Comparison of ENCODE assay signal across 8 cellular contexts in genomic region chr4:173169178-173169427, GRCh38. TPM values are rescaled to one million over a fixed set of nuclear protein-coding genes. Genes with fewer than 3 reads are reported as not detected.
DNase-seq lines count a peak whose midpoint lies in the region; ATAC-seq and TF ChIP-seq lines count a peak whose summit lies in the region.

No MANE protein-coding gene starts in this region.

- ATAC-seq in RWPE2 (ENCODE audit: low read depth) = no peak
- peak; percentile 39 for ATAC-seq in gastroesophageal sphincter
- ATAC-seq in gastrocnemius medialis = peak; percentile 32 to 57
- no peak for ATAC-seq in HG02588 (IDR thresholded peaks at IDR 0.05; ENCODE audit: unreplicated experiment)

- TF ChIP-seq CTCF in RWPE2 (IDR thresholded peaks at IDR 0.05; ENCODE audit: poor library complexity, severe bottlenecking) = no peak
- TF ChIP-seq CTCF in gastroesophageal sphincter (IDR thresholded peaks at IDR 0.05) = peak in 1 of 4 experiments; percentile 25
- TF ChIP-seq CTCF in gastrocnemius medialis (IDR thresholded peaks at IDR 0.05 in 4 of 5, conservative IDR thresholded peaks at IDR 0.05 in 1 of 5) = no peak

- H3K9me3 ChIP-seq in RWPE2 (ENCODE audit: severe bottlenecking) = no peaks in the 10 kb centered on the region
- H3K9me3 ChIP-seq in gastroesophageal sphincter = no peaks in the 10 kb centered on the region
- H3K9me3 ChIP-seq in gastrocnemius medialis = no peaks in the 10 kb centered on the region

- no peak for DNase-seq in RWPE2 (ENCODE audit: low spot score)
- DNase-seq in gastrocnemius medialis = no peak
- no peak for DNase-seq in activated T-cell treated with anti-CD3 and anti-CD28 coated beads, Interleukin-2, amount 50 U/mL, for 1 hour
- DNase-seq in NOMO-1 (lab: John Stamatoyannopoulos, UW; ENCODE audit: unreplicated experiment in 2 of 2) = no peak
- DNase-seq in ACHN = no peak

- intact Hi-C loops in gastrocnemius medialis (cut with DNase I; ENCODE audit: low total_unique reads) = loop anchor here (5.0 kb wide), 2 partner anchors 88 to 142 kb away; no protein-coding TSS in a partner anchor

- peak in 1 of 2 donors; percentile 46 for TF ChIP-seq POLR2A in gastroesophageal sphincter (IDR thresholded peaks at IDR 0.05)
- TF ChIP-seq POLR2A in gastrocnemius medialis (IDR thresholded peaks at IDR 0.05) = no peak

- H3K4me1 ChIP-seq in RWPE2 (ENCODE audit: insufficient read depth, poor library complexity, severe bottlenecking) (peaks cover 8% of the 10 kb centered on the region), gastroesophageal sphincter (peaks cover 0 to 33% (median 0%) of the 10 kb centered on the region in 3 donors), gastrocnemius medialis (peaks cover 6 to 9% of the 10 kb centered on the region in 2 donors)

- no CpG with 5 or more reads among the region's 41 CpGs for WGBS in gastroesophageal sphincter (ENCODE audit: low coverage in 1 of 2), 2 donors

- H3K27me3 ChIP-seq in RWPE2 (ENCODE audit: insufficient read depth, poor library complexity, severe bottlenecking) = no peaks in the 10 kb centered on the region
- no peaks in the 10 kb centered on the region for H3K27me3 ChIP-seq in gastroesophageal sphincter
- H3K27me3 ChIP-seq in gastrocnemius medialis = peaks cover 9 to 16% (median 14%) of the 10 kb centered on the region in 3 donors

- no peak for TF ChIP-seq EP300 in gastroesophageal sphincter (IDR thresholded peaks at IDR 0.05)

- H3K4me3 ChIP-seq in GM08714 (ENCODE audit: low read length) = peak overlapping the region; percentile 85
- H3K4me3 ChIP-seq in RWPE2 (ENCODE audit: severe bottlenecking) = peak overlapping the region; percentile 86
- peak overlapping the region; percentile 82 to 90 for H3K4me3 ChIP-seq in gastroesophageal sphincter
- H3K4me3 ChIP-seq in gastrocnemius medialis = peak overlapping the region; percentile 60 to 75 (median 74)

- H3K36me3 ChIP-seq in RWPE2 (ENCODE audit: low read depth) = 0 out of 2 replicates have a peak, but pooled peaks cover 3% of the 10 kb centered on the region
- peaks cover 0 to 4% of the 10 kb centered on the region in 2 donors for H3K36me3 ChIP-seq in gastroesophageal sphincter
- no peaks in the 10 kb centered on the region for H3K36me3 ChIP-seq in gastrocnemius medialis

- in situ Hi-C loops in gastrocnemius medialis (cut with MboI; ENCODE audit: low sequenced_read_pairs in 4 of 4) (no loop called here), ACHN (cut with HindIII; ENCODE audit: low pct_ligation_motif_present, low pct_unique_long_range_greater_than_20kb, low sequenced_read_pairs) (no loop called here)

- peak overlapping the region; percentile 72 for H3K27ac ChIP-seq in RWPE2 (ENCODE audit: poor library complexity, severe bottlenecking)
- H3K27ac ChIP-seq in gastroesophageal sphincter = peak overlapping the region; percentile 77 to 96 (median 94)
- H3K27ac ChIP-seq in gastrocnemius medialis = peak overlapping the region; percentile 73 to 80 (median 77)

RNA-seq across cellular contexts. Expression of gene GALNT7, which starts 0.5 kb away (rescaled TPM):
- total RNA-seq in gastroesophageal sphincter = 10 to 100 TPM; 13.7 to 30.3 (median 17.5) TPM
- 1 to 10 TPM in 2 of 4 donors, under 1 TPM in 2; 0.91 to 2.8 (median 1.1) TPM for total RNA-seq in gastrocnemius medialis

Comparison
In these comparisons a context has a peak if more than half of its experiments do, and no peak if none do; other contexts are left out.
1. ATAC-seq: peak in gastroesophageal sphincter (single experiment) and gastrocnemius medialis (2 of 2); none in RWPE2 (single experiment) and HG02588 (single experiment).
2. Peak in every context shown above with its lines, with median percentiles within 50 percentile points of each other: H3K4me3 ChIP-seq and H3K27ac ChIP-seq.